Comparison of ENCODE assay signal across 8 cellular contexts in the genomic region with DNA sequence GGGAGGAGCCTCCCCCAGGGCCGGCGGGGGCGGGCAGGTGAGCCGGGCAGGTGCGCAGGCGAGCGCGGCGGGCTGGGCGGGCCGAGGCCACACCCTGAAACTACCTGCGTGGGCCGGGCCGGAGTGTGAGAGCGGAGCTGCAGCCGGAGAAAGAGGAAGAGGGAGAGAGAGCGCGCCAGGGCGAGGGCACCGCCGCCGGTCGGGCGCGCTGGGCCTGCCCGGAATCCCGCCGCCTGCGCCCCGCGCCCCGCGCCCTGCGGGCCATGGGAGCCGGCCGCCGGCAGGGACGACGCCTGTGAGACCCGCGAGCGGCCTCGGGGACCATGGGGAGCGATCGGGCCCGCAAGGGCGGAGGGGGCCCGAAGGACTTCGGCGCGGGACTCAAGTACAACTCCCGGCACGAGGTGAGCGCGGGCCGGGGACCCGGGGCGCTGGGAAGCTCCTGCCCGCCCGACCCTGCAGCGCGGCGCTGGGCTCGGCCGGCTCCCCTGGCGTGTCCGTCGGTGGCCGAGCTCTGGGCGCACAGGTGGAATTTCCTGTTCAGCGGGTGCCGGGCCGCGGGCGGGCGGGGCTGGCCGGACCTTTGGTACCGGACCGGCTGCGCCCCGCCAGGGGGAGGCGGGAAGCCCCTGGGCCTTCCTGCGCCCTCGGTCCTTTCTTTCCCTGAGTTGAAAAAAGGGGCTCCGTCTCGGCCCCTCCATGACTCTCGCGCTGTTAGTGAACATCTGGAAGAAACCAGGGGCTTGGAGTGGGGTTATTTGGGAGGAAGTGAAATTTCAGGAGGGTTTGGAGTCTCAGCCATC. TPM values are rescaled to one million over a fixed set of nuclear protein-coding genes. Genes with fewer than 3 reads are reported as not detected.
A peak's percentile ranks its signal among the peaks of the same experiment; 100 is the strongest.
DNase-seq lines count a peak whose midpoint lies in the region; ATAC-seq and TF ChIP-seq lines count a peak whose summit lies in the region.

Gene ST14 (plus strand): TSS at position 126 of the 803 bp plus-strand sequence. CDS start 198 bp downstream, at position 324.

- no peaks in the 10 kb centered on the region for H3K9me3 ChIP-seq in body of pancreas
- H3K9me3 ChIP-seq in lower lobe of right lung: no peaks in the 10 kb centered on the region

- DNase-seq in NCI-H1105 (lab: John Stamatoyannopoulos, UW) (peak; percentile 76), body of pancreas (peak; percentile 83 to 89 (median 88)), lower lobe of right lung (peak; percentile 87), ureter (ENCODE audit: low spot score) (peak; percentile 77), G401 (ENCODE audit: low spot score) (no peak)
- no peak for DNase-seq in stimulated activated CD4-positive, alpha-beta T cell treated with anti-CD3 and anti-CD28 coated beads, Interleukin-1b, Interleukin-23, amount 100 ng/mL, for 48 hours

- TF ChIP-seq CTCF in body of pancreas (IDR thresholded peaks at IDR 0.05) (peak in 1 of 7 experiments; percentile 8), lower lobe of right lung (IDR thresholded peaks at IDR 0.05) (no peak)

- peaks cover 44% of the 10 kb centered on the region for H3K4me1 ChIP-seq in body of pancreas
- H3K4me1 ChIP-seq in lower lobe of right lung: peaks cover 56% of the 10 kb centered on the region

- no peaks in the 10 kb centered on the region for H3K36me3 ChIP-seq in body of pancreas (replicated peaks in 1 of 2; ENCODE audit: insufficient read depth in 1 of 2, low read depth in 2 of 2)
- H3K36me3 ChIP-seq in lower lobe of right lung: no peaks in the 10 kb centered on the region

- in situ Hi-C loops in G401 (cut with HindIII; ENCODE audit: low sequenced_read_pairs): no loop called here

- H3K27me3 ChIP-seq in body of pancreas (no peaks in the 10 kb centered on the region), lower lobe of right lung (ENCODE audit: low read depth) (peaks cover 13% of the 10 kb centered on the region)

- TF ChIP-seq POLR2A in body of pancreas (IDR thresholded peaks at IDR 0.05): peak; percentile 74 to 80 (median 75)

- H3K27ac ChIP-seq in body of pancreas: peak within 1 kb of the TSS; percentile 78 to 93 (median 83)
- H3K27ac ChIP-seq in lower lobe of right lung: peak within 1 kb of the TSS; percentile 82

- 2 to 3% methylated on average over 10 to 75 of the region's 88 CpGs for WGBS in body of pancreas, 2 donors

- ATAC-seq in GM18498 (IDR thresholded peaks at IDR 0.05; ENCODE audit: unreplicated experiment) (peak; percentile 48), body of pancreas (peak; percentile 93), lower lobe of right lung (peak; percentile 86 to 92), GM19023 (IDR thresholded peaks at IDR 0.05; ENCODE audit: unreplicated experiment) (no peak)

- peak within 1 kb of the TSS; percentile 32 to 80 for H3K4me3 ChIP-seq in body of pancreas
- peak within 1 kb of the TSS; percentile 59 for H3K4me3 ChIP-seq in lower lobe of right lung

- intact Hi-C loops in body of pancreas (cut with DNase I): no loop called here
- intact Hi-C loops in lower lobe of right lung (cut with DNase I): no loop called here

RNA-seq across cellular contexts. Expression of gene ST14, which starts in this region (rescaled TPM):
- total RNA-seq in body of pancreas (10 to 100 TPM; 55.3 to 61.0 TPM), lower lobe of right lung (61.1 TPM), ureter (103 TPM)
- not detected in 2 replicates for total RNA-seq in G401 (2014; rRNA removed; shearing (Covaris generic))

Comparison
In these comparisons a context has a peak if more than half of its experiments do, and no peak if none do; other contexts are left out.
1. RNA of gene ST14 (total RNA-seq): 103 TPM in ureter (single experiment), 61.1 TPM in lower lobe of right lung (single experiment) and 55.3 to 61.0 TPM in body of pancreas; not detected in G401; every median in the first group is over 10 times any median in the second.
2. DNase-seq: peak in NCI-H1105 (single experiment), body of pancreas (4 of 4), lower lobe of right lung (single experiment) and ureter (single experiment); none in G401 (single experiment) and stimulated activated CD4-positive, alpha-beta T cell treated with anti-CD3 and anti-CD28 coated beads, Interleukin-1b, Interleukin-23, amount 100 ng/mL, for 48 hours (single experiment).